Comparison of ENCODE assay signal across 8 cellular contexts in the genomic region with DNA sequence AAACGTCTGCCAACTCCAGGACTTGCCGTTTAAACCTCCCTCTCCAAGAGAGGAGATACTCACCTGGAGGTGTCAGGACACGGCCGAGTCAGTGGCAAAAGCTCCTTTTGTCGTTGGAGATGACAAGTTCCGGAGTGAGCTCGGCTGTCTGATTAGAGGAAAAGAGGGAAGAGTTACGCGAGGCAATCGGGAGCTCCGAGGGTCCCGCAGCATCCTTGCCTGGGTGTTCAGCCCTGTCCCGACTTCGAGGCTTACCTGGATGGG. TPM values are rescaled to one million over a fixed set of nuclear protein-coding genes. Genes with fewer than 3 reads are reported as not detected.
A peak's percentile ranks its signal among the peaks of the same experiment; 100 is the strongest.
DNase-seq lines count a peak whose midpoint lies in the region; ATAC-seq lines count a peak whose summit lies in the region.

No MANE protein-coding gene starts in this region.

- H3K4me3 Mint-ChIP-seq in activated naive CD8-positive, alpha-beta T cell treated with anti-CD3 and anti-CD28 coated beads for 36 hours: peak overlapping the region; percentile 77

- H3K27ac ChIP-seq in layer of hippocampus (ENCODE audit: low read depth, low read length) (peak overlapping the region; percentile 91), thymus (ENCODE audit: low read depth) (peak overlapping the region; percentile 95)

- H3K9me3 Mint-ChIP-seq in activated naive CD8-positive, alpha-beta T cell treated with anti-CD3 and anti-CD28 coated beads for 36 hours: no peaks in the 10 kb centered on the region

- no peaks in the 10 kb centered on the region for H3K9me3 ChIP-seq in thymus (ENCODE audit: control insufficient read depth)

- H3K27me3 Mint-ChIP-seq in activated naive CD8-positive, alpha-beta T cell treated with anti-CD3 and anti-CD28 coated beads for 36 hours: no peaks in the 10 kb centered on the region

- peak overlapping the region; percentile 88 for H3K27ac Mint-ChIP-seq in activated naive CD8-positive, alpha-beta T cell treated with anti-CD3 and anti-CD28 coated beads for 36 hours

- ATAC-seq in GM21529 (IDR thresholded peaks at IDR 0.05; ENCODE audit: unreplicated experiment) (no peak), HG02885 (IDR thresholded peaks at IDR 0.05; ENCODE audit: poor library complexity, unreplicated experiment) (no peak)

- H3K36me3 ChIP-seq in thymus (ENCODE audit: control insufficient read depth, insufficient read depth): no peaks in the 10 kb centered on the region

- H3K4me3 ChIP-seq in thymus (ENCODE audit: low read length): peak overlapping the region; percentile 70

- WGBS in thymus: under 1% methylated on average over 14 of the region's 14 CpGs

- H3K27me3 ChIP-seq in layer of hippocampus (ENCODE audit: control insufficient read depth, insufficient read depth, low read length) (no peaks in the 10 kb centered on the region), thymus (ENCODE audit: control insufficient read depth, insufficient read depth) (peaks cover 6% of the 10 kb centered on the region)

- peaks cover 20% of the 10 kb centered on the region for H3K36me3 Mint-ChIP-seq in activated naive CD8-positive, alpha-beta T cell treated with anti-CD3 and anti-CD28 coated beads for 36 hours

- H3K4me1 ChIP-seq in thymus (ENCODE audit: control insufficient read depth, insufficient read depth, low read length): peaks cover 55% of the 10 kb centered on the region

- peak; percentile 21 for DNase-seq in activated CD8-positive, alpha-beta memory T cell treated with anti-CD3 and anti-CD28 coated beads, Interleukin-2, amount 50 U/mL, for 4 hours
- no peak for DNase-seq in activated CD8-positive, alpha-beta memory T cell treated with anti-CD3 and anti-CD28 coated beads, Interleukin-2, amount 50 U/mL, for 48 hours
- no peak for DNase-seq in activated naive CD8-positive, alpha-beta T cell treated with anti-CD3 and anti-CD28 coated beads for 36 hours
- DNase-seq in DMS79 treated with DMSO at 0.1 percent for 48 hours (lab: John Stamatoyannopoulos, UW): no peak

- peaks cover 62% of the 10 kb centered on the region for H3K4me1 Mint-ChIP-seq in activated naive CD8-positive, alpha-beta T cell treated with anti-CD3 and anti-CD28 coated beads for 36 hours

RNA-seq across cellular contexts. Expression of a gene that starts 0.5 kb away (rescaled TPM):
- 10 to 100 TPM; 59.1 to 59.5 TPM for total RNA-seq in activated naive CD8-positive, alpha-beta T cell treated with anti-CD3 and anti-CD28 coated beads for 36 hours
- polyA plus RNA-seq in thymus: 131 TPM

RNA-seq across cellular contexts. Expression of a gene that starts 27.8 kb away (rescaled TPM):
- 10 to 100 TPM; 36.1 to 37.5 TPM for total RNA-seq in activated naive CD8-positive, alpha-beta T cell treated with anti-CD3 and anti-CD28 coated beads for 36 hours
- polyA plus RNA-seq in thymus: 2.0 TPM
